ENCODE assay signal across 12 cellular contexts in the genomic region with DNA sequence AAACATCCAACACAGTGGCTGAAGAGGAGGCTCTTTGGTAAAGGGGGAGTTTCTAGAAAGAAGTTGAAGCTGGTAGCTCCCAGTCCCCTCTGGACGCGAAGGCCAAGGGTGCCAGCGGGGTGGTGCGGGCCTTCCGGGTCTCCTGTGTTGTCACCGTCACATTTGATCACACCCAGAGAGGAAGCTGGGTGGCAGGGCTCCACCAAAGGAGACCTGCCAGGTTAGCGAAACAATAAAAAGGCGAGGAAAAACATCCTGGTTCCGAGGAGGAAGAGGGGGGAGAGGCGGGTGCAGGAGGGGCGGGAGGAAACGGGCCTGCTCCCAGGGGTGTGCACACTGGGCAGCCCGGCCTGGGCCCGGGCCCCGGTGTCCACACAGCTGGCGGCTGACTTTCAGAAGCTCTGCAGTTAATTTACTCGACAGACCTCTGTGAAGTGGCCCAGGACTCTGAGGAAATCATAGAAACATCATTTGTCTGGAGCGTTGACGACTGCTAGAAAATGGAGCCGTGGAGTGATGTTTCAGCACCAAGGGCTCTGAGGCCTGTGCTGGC. TPM values are rescaled to one million over a fixed set of nuclear protein-coding genes. Genes with fewer than 3 reads are reported as not detected.
A peak's percentile ranks its signal among the peaks of the same experiment; 100 is the strongest.
DNase-seq lines count a peak whose midpoint lies in the region; ATAC-seq, FAIRE-seq and TF ChIP-seq lines count a peak whose summit lies in the region.
"Had no signal": no experiment of that assay in that cellular context is flagged by ENCODE, and none has a peak within 500 bp of the region (broad histone marks: within the 10 kb centered on the region; RNA-seq: fewer than 3 reads in every experiment).

No MANE protein-coding gene starts in this region.

- peak overlapping the region; percentile 77 for H3K27ac ChIP-seq in endothelial cell of umbilical vein (ENCODE audit: insufficient read depth, low read depth, low read length)
- H3K27ac ChIP-seq in smooth muscle cell (ENCODE audit: low read depth): peak overlapping the region; percentile 57
- H3K27ac ChIP-seq: PC-9 had no signal

- TF ChIP-seq POLR2A in endothelial cell of umbilical vein (IDR thresholded peaks at IDR 0.05; ENCODE audit: low read depth, low read length): no peak

- no peak overlapping the region for H3K27ac Mint-ChIP-seq in activated CD4-positive, alpha-beta T cell treated with anti-CD3 and anti-CD28 coated beads for 36 hours
- H3K27ac Mint-ChIP-seq: B cell had no signal

- H3K9me1 ChIP-seq in endothelial cell of umbilical vein (replicated peaks; ENCODE audit: control insufficient read depth, extremely low read depth, insufficient read depth, low read length): no peaks in the 10 kb centered on the region

- H3K79me2 ChIP-seq in endothelial cell of umbilical vein (ENCODE audit: control insufficient read depth, insufficient read depth, low read length) (peaks cover 73% of the 10 kb centered on the region), smooth muscle cell (ENCODE audit: low read depth) (peaks cover 95% of the 10 kb centered on the region)

- peaks cover 2% of the 10 kb centered on the region for H3K36me3 Mint-ChIP-seq in activated CD4-positive, alpha-beta T cell treated with anti-CD3 and anti-CD28 coated beads for 36 hours (ENCODE audit: low read depth)

- no peak for TF ChIP-seq CTCF in endothelial cell of umbilical vein (IDR thresholded peaks at IDR 0.05; ENCODE audit: extremely low read depth in 1 of 2, insufficient read depth in 1 of 2, low read depth in 1 of 2, low read length in 2 of 2)
- TF ChIP-seq CTCF in smooth muscle cell (IDR thresholded peaks at IDR 0.05; ENCODE audit: borderline replicate concordance, insufficient read depth, poor library complexity, severe bottlenecking): no peak

- H3K27me3 ChIP-seq in H7 (ENCODE audit: control insufficient read depth, insufficient read depth, low read length) (no peaks in the 10 kb centered on the region), endothelial cell of umbilical vein (ENCODE audit: control insufficient read depth in 2 of 2, insufficient read depth in 2 of 2, low read length in 2 of 2) (no peaks in the 10 kb centered on the region), smooth muscle cell (ENCODE audit: low read depth) (no peaks in the 10 kb centered on the region)

- H3K4me3 Mint-ChIP-seq in activated CD4-positive, alpha-beta T cell treated with anti-CD3 and anti-CD28 coated beads for 36 hours: no peak overlapping the region
- H3K4me3 Mint-ChIP-seq: B cell had no signal

- H3K9me3 ChIP-seq in endothelial cell of umbilical vein (replicated peaks; ENCODE audit: control insufficient read depth, insufficient read depth, low read length): no peaks in the 10 kb centered on the region
- H3K9me3 ChIP-seq in smooth muscle cell (replicated peaks; ENCODE audit: low read depth): no peaks in the 10 kb centered on the region

- H3F3A ChIP-seq in smooth muscle cell (ENCODE audit: low read depth): peaks cover 12% of the 10 kb centered on the region

- H3K4me3 ChIP-seq in H7 (ENCODE audit: insufficient read depth, low read depth, low read length) (no peak overlapping the region), endothelial cell of umbilical vein (replicated peaks in 1 of 3; ENCODE audit: insufficient read depth in 1 of 3, low read depth in 1 of 3, low read length in 3 of 3) (no peak overlapping the region), smooth muscle cell (no peak overlapping the region)
- H3K4me3 ChIP-seq: PC-9 had no signal

- H3K36me3 ChIP-seq in H7 (replicated peaks; ENCODE audit: control insufficient read depth, insufficient read depth, low read length): no peaks in the 10 kb centered on the region
- H3K36me3 ChIP-seq in endothelial cell of umbilical vein (ENCODE audit: control insufficient read depth in 2 of 2, extremely low read depth in 1 of 2, insufficient read depth in 2 of 2, low read length in 2 of 2): peaks cover 0 to 2% of the 10 kb centered on the region in 2 experiments
- no peaks in the 10 kb centered on the region for H3K36me3 ChIP-seq in smooth muscle cell (ENCODE audit: low read depth)

- 65% methylated on average over 14 of the region's 20 CpGs for WGBS in smooth muscle cell (ENCODE audit: low lambda C conversion rate)

- no peaks in the 10 kb centered on the region for H3K27me3 Mint-ChIP-seq in activated CD4-positive, alpha-beta T cell treated with anti-CD3 and anti-CD28 coated beads for 36 hours
- H3K27me3 Mint-ChIP-seq: B cell had no signal

- FAIRE-seq in endothelial cell of umbilical vein (lab: Jason Lieb, UNC) (peak; percentile 66), urothelium cell line (lab: Jason Lieb, UNC) (no peak)
- FAIRE-seq: keratinocyte, TTC549 had no signal

- BruUV-seq in endothelial cell of umbilical vein (replicated peaks; lab: Mats Ljungman, UMichigan): no TSS peak

- peaks cover 6% of the 10 kb centered on the region for H3K4me1 Mint-ChIP-seq in activated CD4-positive, alpha-beta T cell treated with anti-CD3 and anti-CD28 coated beads for 36 hours
- H3K4me1 Mint-ChIP-seq: B cell had no signal

- no peak for ATAC-seq in activated CD4-positive, alpha-beta T cell treated with anti-CD3 and anti-CD28 coated beads for 36 hours
- no peak for ATAC-seq in HG03342 (IDR thresholded peaks at IDR 0.05; ENCODE audit: unreplicated experiment)

- CTCF ChIA-PET in endothelial cell of umbilical vein (lab: Charles Lee): interaction anchor here (1.1 to 2.2 kb wide), 6 partner anchors 8 to 107 kb away, joined by 3 to 12 read pairs (median 4); no protein-coding TSS in a partner anchor
- CTCF ChIA-PET in activated CD4-positive, alpha-beta T cell treated with anti-CD3 and anti-CD28 coated beads for 36 hours (lab: Charles Lee): no interaction called here

- intact Hi-C loops in endothelial cell of umbilical vein (cut with micrococcal nuclease): loop anchor here (1.0 kb wide), 2 partner anchors 9 to 11 kb away; no protein-coding TSS in a partner anchor
- intact Hi-C loops in activated CD4-positive, alpha-beta T cell treated with anti-CD3 and anti-CD28 coated beads for 36 hours (cut with DNase I, micrococcal nuclease): no loop called here

- peak; percentile 53 for DNase-seq in H7
- peak; percentile 74 for DNase-seq in endothelial cell of umbilical vein (ENCODE audit: low read depth, low spot score)
- peak; percentile 59 to 61 for DNase-seq in lung microvascular endothelial cell (ENCODE audit: low read depth in 2 of 2)
- DNase-seq in smooth muscle cell (lab: John Stamatoyannopoulos, UW; ENCODE audit: unreplicated experiment): no peak
- DNase-seq in activated CD4-positive, alpha-beta T cell treated with anti-CD3 and anti-CD28 coated beads for 36 hours: no peak
- DNase-seq in urothelium cell line (ENCODE audit: low spot score): no peak
- DNase-seq in AML-193 (lab: John Stamatoyannopoulos, UW): no peak
- DNase-seq: PC-9 had no signal

- H3K4me1 ChIP-seq in endothelial cell of umbilical vein (ENCODE audit: control insufficient read depth, extremely low read depth, insufficient read depth, low read length): peaks cover 56% of the 10 kb centered on the region
- peaks cover 56% of the 10 kb centered on the region for H3K4me1 ChIP-seq in smooth muscle cell (ENCODE audit: low read depth)

- H4K20me1 ChIP-seq in endothelial cell of umbilical vein (replicated peaks; ENCODE audit: control insufficient read depth, extremely low read depth, insufficient read depth, low read length): no peaks in the 10 kb centered on the region
- H4K20me1 ChIP-seq in smooth muscle cell (ENCODE audit: low read depth): peaks cover 86% of the 10 kb centered on the region

- no peaks in the 10 kb centered on the region for H3K9me3 Mint-ChIP-seq in activated CD4-positive, alpha-beta T cell treated with anti-CD3 and anti-CD28 coated beads for 36 hours (ENCODE audit: low read depth)

- H3K9ac ChIP-seq in endothelial cell of umbilical vein (replicated peaks; ENCODE audit: extremely low read depth, insufficient read depth, low read length) (peak overlapping the region; percentile 46), smooth muscle cell (ENCODE audit: low read depth) (peak overlapping the region; percentile 17)

- peak overlapping the region; percentile 61 for H2AFZ ChIP-seq in endothelial cell of umbilical vein (ENCODE audit: low read depth, low read length)
- H2AFZ ChIP-seq in smooth muscle cell (ENCODE audit: low read depth): no peak overlapping the region
- H2AFZ ChIP-seq: PC-9 had no signal

- dilution Hi-C loops in endothelial cell of umbilical vein (cut with MboI; ENCODE audit: extremely low pct_ligation_motif_present, low sequenced_read_pairs): no loop called here

- POLR2A ChIA-PET in endothelial cell of umbilical vein (lab: Charles Lee): interaction anchor here (1.9 kb wide), 1 partner anchor 9 kb away, joined by 4 read pairs; no protein-coding TSS in a partner anchor
- POLR2A ChIA-PET in activated CD4-positive, alpha-beta T cell treated with anti-CD3 and anti-CD28 coated beads for 36 hours (lab: Charles Lee): no interaction called here

- H3K4me2 ChIP-seq in endothelial cell of umbilical vein (ENCODE audit: insufficient read depth, low read length) (peak overlapping the region; percentile 74), smooth muscle cell (peak overlapping the region; percentile 62)
- H3K4me2 ChIP-seq: PC-9 had no signal

TF ChIP-seq in endothelial cell of umbilical vein, 7 proteins besides CTCF, POLR2A, EP300 and RAD21:
- TF ChIP-seq JUN (IDR thresholded peaks at IDR 0.05; ENCODE audit: borderline replicate concordance, insufficient read depth, insufficient read length, low read depth) (no peak), FOS (IDR thresholded peaks at IDR 0.05; ENCODE audit: borderline replicate concordance, insufficient read depth, low read length) (no peak), EZH2 (IDR thresholded peaks at IDR 0.05; ENCODE audit: borderline replicate concordance, low read depth, low read length, severe bottlenecking) (no peak), POLR2AphosphoS5 (IDR thresholded peaks at IDR 0.05; ENCODE audit: insufficient read depth, low read depth, low read length) (peak; percentile 31)

RNA-seq across cellular contexts. Expression of gene HEG1, which starts 12.1 kb away (rescaled TPM):
- 18.0 and 21.1 TPM in 2 replicates for total RNA-seq in H7 (2014; rRNA removed; shearing (Covaris generic))
- total RNA-seq in endothelial cell of umbilical vein: 87.0 and 106 TPM in 2 replicates
- polyA plus RNA-seq in endothelial cell of umbilical vein: 40.9 and 50.1 TPM in 2 replicates
- 40.6 and 42.2 TPM in 2 replicates for polyA plus RNA-seq in endothelial cell of umbilical vein (2011; cell fraction: cytosol; rRNA removed)
- polyA plus RNA-seq in endothelial cell of umbilical vein (2011; cell fraction: nucleus; rRNA removed): 50.1 and 53.9 TPM in 2 replicates
- 54.3 and 76.5 TPM in 2 replicates for polyA plus RNA-seq in endothelial cell of umbilical vein (2012)
- 131 and 134 TPM in 2 replicates for polyA minus RNA-seq in endothelial cell of umbilical vein
- 39.0 TPM for polyA minus RNA-seq in endothelial cell of umbilical vein (2011; cell fraction: cytosol; rRNA and poly(A)+ RNA removed)
- polyA minus RNA-seq in endothelial cell of umbilical vein (2011; cell fraction: nucleus; rRNA and poly(A)+ RNA removed): 47.2 and 83.6 TPM in 2 replicates
- total RNA-seq in lung microvascular endothelial cell: 15.1 and 19.6 TPM in 2 replicates
- 43.5 and 50.3 TPM in 2 replicates for total RNA-seq in smooth muscle cell
- 28.0 and 32.8 TPM in 2 replicates for polyA plus RNA-seq in smooth muscle cell
- total RNA-seq in activated CD4-positive, alpha-beta T cell treated with anti-CD3 and anti-CD28 coated beads for 36 hours: 1 to 10 TPM; 5.9 to 6.4 TPM

Comparison
In these comparisons a context has a peak if more than half of its experiments do, and no peak if none do; other contexts are left out.
1. DNase-seq: peak in H7 (single experiment), endothelial cell of umbilical vein (single experiment) and lung microvascular endothelial cell (2 of 2); none in smooth muscle cell (single experiment), activated CD4-positive, alpha-beta T cell treated with anti-CD3 and anti-CD28 coated beads for 36 hours (single experiment), urothelium cell line (single experiment) and AML-193 (0 of 2).